In the genomic region with DNA sequence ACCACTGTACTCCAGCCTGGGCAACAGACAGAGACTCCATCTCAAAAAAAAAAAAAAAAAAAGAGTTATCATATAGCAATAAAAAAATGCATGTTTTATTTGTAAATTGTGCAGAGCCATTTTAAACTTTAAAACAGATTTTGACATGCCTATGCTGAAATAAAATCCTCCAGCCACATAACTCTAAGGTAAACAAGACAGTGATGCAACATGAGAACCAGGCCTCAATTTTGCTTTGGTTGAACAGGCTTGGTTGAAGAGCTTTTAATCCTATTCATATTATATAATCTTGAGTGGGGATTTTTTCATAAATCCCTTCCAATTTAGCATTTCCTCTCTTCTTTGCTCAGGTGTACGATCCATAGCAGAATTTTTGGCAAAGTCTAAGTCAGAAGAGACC, we compare ENCODE assay signal across 18 cellular contexts. TPM values are rescaled to one million over a fixed set of nuclear protein-coding genes. Genes with fewer than 3 reads are reported as not detected.
DNase-seq lines count a peak whose midpoint lies in the region; ATAC-seq and TF ChIP-seq lines count a peak whose summit lies in the region.
"Had no signal": no experiment of that assay in that cellular context is flagged by ENCODE, and none has a peak within 500 bp of the region (broad histone marks: within the 10 kb centered on the region; RNA-seq: fewer than 3 reads in every experiment).

No MANE protein-coding gene starts in this region.

- H3K4me1 ChIP-seq in lower lobe of right lung = peaks cover 4% of the 10 kb centered on the region
- H3K4me1 ChIP-seq: HAP-1, SJSA1 had no signal

- DNase-seq in NCI-H2171 treated with DMSO at 0.1 percent for 48 hours (lab: John Stamatoyannopoulos, UW) = peak; percentile 4
- no peak for DNase-seq in NCI-H2171 (lab: John Stamatoyannopoulos, UW)
- DNase-seq in amniotic epithelial cell (ENCODE audit: low read depth) = peak; percentile 46
- DNase-seq in fibroblast of villous mesenchyme (ENCODE audit: low read depth) = peak; percentile 52
- no peak for DNase-seq in KBM-7
- DNase-seq in lower lobe of right lung = no peak
- no peak for DNase-seq in HuH-7 (ENCODE audit: low spot score)
- no peak for DNase-seq in NCI-H526 treated with DMSO at 0.1 percent for 48 hours (lab: John Stamatoyannopoulos, UW)
- DNase-seq: C1 segment of cervical spinal cord, DMS 273 treated with DMSO at 0.1 percent for 48 hours, MM.1S, NCI-H1092 treated with DMSO at 0.1 percent for 48 hours had no signal

- H3K27ac ChIP-seq in lower lobe of right lung = no peak overlapping the region
- H3K27ac ChIP-seq: HL-60, KMS-11, SJSA1 had no signal

- no peaks in the 10 kb centered on the region for H3K27me3 ChIP-seq in lower lobe of right lung (ENCODE audit: low read depth)
- H3K27me3 ChIP-seq: SJSA1 had no signal

- H3K4me3 ChIP-seq in fibroblast of villous mesenchyme (ENCODE audit: low read depth, low read length) (no peak overlapping the region), lower lobe of right lung (no peak overlapping the region)
- H3K4me3 ChIP-seq: HAP-1, SJSA1 had no signal

- in situ Hi-C loops in KBM-7 (cut with MboI; ENCODE audit: low pct_unique_long_range_greater_than_20kb, low sequenced_read_pairs) = no loop called here

- no peaks in the 10 kb centered on the region for H3K9me3 ChIP-seq in lower lobe of right lung
- H3K9me3 ChIP-seq: HAP-1, SJSA1 had no signal

- ATAC-seq in lower lobe of right lung = no peak

- TF ChIP-seq CTCF in fibroblast of villous mesenchyme (IDR thresholded peaks at IDR 0.05; ENCODE audit: insufficient read depth, low read depth, low read length) = no peak
- TF ChIP-seq CTCF in lower lobe of right lung (IDR thresholded peaks at IDR 0.05) = no peak

- intact Hi-C loops in lower lobe of right lung (cut with DNase I) = no loop called here

- H3K36me3 ChIP-seq in lower lobe of right lung = no peaks in the 10 kb centered on the region
- H3K36me3 ChIP-seq: HAP-1, SJSA1 had no signal

RNA-seq across cellular contexts. Expression of gene ARMH1, which starts 26.1 kb away (rescaled TPM):
- total RNA-seq in fibroblast of villous mesenchyme = 0.32 and 0.43 TPM in 2 replicates
- total RNA-seq in lower lobe of right lung = 14.5 TPM
- total RNA-seq: SJSA1 had no signal

RNA-seq across cellular contexts. Expression of gene TMEM53, which starts 26.3 kb away (rescaled TPM):
- 6.4 and 7.3 TPM in 2 replicates for total RNA-seq in fibroblast of villous mesenchyme
- 22.6 TPM for total RNA-seq in lower lobe of right lung

RNA-seq across cellular contexts. Expression of gene RNU5D-1, which starts 30.4 kb away (rescaled TPM):
- total RNA-seq in fibroblast of villous mesenchyme = not detected in 2 replicates
- not detected for total RNA-seq in lower lobe of right lung
- total RNA-seq: A673, NCI-H460, SJSA1 had no signal

RNA-seq across cellular contexts. Expression of gene KIF2C, which starts 39.1 kb away (rescaled TPM):
- total RNA-seq in fibroblast of villous mesenchyme (18.7 and 26.8 TPM in 2 replicates), lower lobe of right lung (1.7 TPM)

Comparison
In these comparisons a context has a peak if more than half of its experiments do, and no peak if none do; other contexts are left out.
1. DNase-seq: peak in NCI-H2171 treated with DMSO at 0.1 percent for 48 hours (single experiment), amniotic epithelial cell (single experiment) and fibroblast of villous mesenchyme (single experiment); none in NCI-H2171 (single experiment), KBM-7 (single experiment), lower lobe of right lung (single experiment), HuH-7 (single experiment) and NCI-H526 treated with DMSO at 0.1 percent for 48 hours (single experiment).
2. RNA of gene ARMH1, which starts 26.1 kb away (total RNA-seq): 14.5 TPM in lower lobe of right lung (single experiment); 0.32 to 0.43 TPM in fibroblast of villous mesenchyme; every median in the first group is over 10 times any median in the second.